8 cellular contexts compared by ENCODE assay signal in the genomic region with DNA sequence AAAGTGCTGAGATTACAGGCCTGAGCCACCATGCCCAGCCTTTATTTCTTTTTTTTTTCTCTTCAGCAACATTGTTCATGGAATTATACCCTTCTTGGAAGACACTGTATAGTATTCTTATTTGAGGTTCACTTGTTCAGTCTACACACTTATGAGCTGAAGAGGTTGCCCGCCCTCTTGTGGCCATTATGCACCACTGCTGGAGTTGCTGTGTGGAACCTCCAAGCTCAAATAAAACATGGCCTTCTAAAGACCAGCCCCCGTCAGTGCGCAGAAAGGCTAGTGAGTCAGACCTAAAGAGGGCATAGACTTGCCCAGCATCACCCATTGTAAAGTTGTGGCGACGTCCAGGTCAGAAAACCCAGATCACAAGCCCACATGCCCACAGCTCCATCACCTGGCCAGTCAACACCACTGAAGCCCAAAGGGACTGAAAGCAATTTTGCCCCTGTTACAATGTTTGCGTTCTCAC. TPM values are rescaled to one million over a fixed set of nuclear protein-coding genes. Genes with fewer than 3 reads are reported as not detected.
DNase-seq lines count a peak whose midpoint lies in the region; ATAC-seq and TF ChIP-seq lines count a peak whose summit lies in the region.

No MANE protein-coding gene starts in this region.

- peak; percentile 78 for ATAC-seq in GM21717 (IDR thresholded peaks at IDR 0.05; ENCODE audit: unreplicated experiment)
- ATAC-seq in HG03457 (IDR thresholded peaks at IDR 0.05; ENCODE audit: unreplicated experiment), result no peak

- H3K36me3 ChIP-seq in Caco-2 (ENCODE audit: control insufficient read depth, insufficient read depth, low read length) (no peaks in the 10 kb centered on the region), SK-N-MC (ENCODE audit: insufficient read depth, low read length) (no peaks in the 10 kb centered on the region)

- TF ChIP-seq CTCF in Caco-2 (IDR thresholded peaks at IDR 0.05; ENCODE audit: insufficient read depth in 1 of 2, low read depth in 1 of 2, low read length in 1 of 2, severe bottlenecking in 1 of 2, unreplicated experiment in 1 of 2), result peak; percentile 74 to 88

- DNase-seq in Caco-2, result peak; percentile 46 to 58
- peak; percentile 62 for DNase-seq in MV-4-11 (lab: John Stamatoyannopoulos, UW)
- DNase-seq in SK-N-MC (ENCODE audit: low read depth, low spot score), result peak; percentile 59
- DNase-seq in activated naive CD4-positive, alpha-beta T cell treated with anti-CD3 and anti-CD28 coated beads, Interleukin-2, amount 50 U/mL, for 16 hours, result peak; percentile 62
- DNase-seq in head of caudate nucleus, result peak; percentile 54 to 93 (median 80)
- DNase-seq in posterior vena cava (ENCODE audit: low spot score), result peak; percentile 87

- H3K27me3 ChIP-seq in Caco-2 (replicated peaks; ENCODE audit: control insufficient read depth, insufficient read depth, low read length), result no peaks in the 10 kb centered on the region

- no peaks in the 10 kb centered on the region for H3K4me1 Mint-ChIP-seq in Caco-2 (ENCODE audit: low read depth, unreplicated experiment)

- H3K9ac ChIP-seq in SK-N-MC (ENCODE audit: insufficient read length), result no peak overlapping the region

- intact Hi-C loops in Caco-2 (cut with micrococcal nuclease; ENCODE audit: unreplicated experiment) (loop anchor here (1.0 kb wide), 2 partner anchors 44 to 186 kb away; no protein-coding TSS in a partner anchor), head of caudate nucleus (cut with DNase I) (loop anchor here (2.0 to 5.0 kb wide), 2 partner anchors 45 to 186 kb away; no protein-coding TSS in a partner anchor), posterior vena cava (cut with DNase I) (no loop called here)

- H3K9me3 ChIP-seq in Caco-2, result no peaks in the 10 kb centered on the region
- H3K9me3 ChIP-seq in SK-N-MC (ENCODE audit: low read depth, low read length), result no peaks in the 10 kb centered on the region

- H3K4me3 ChIP-seq in Caco-2 (ENCODE audit: low read depth, low read length) (no peak overlapping the region), SK-N-MC (no peak overlapping the region)

- CTCF ChIA-PET in Caco-2 (lab: Charles Lee), result interaction anchor here (0.6 to 1.4 kb wide), 22 partner anchors 8 to 878 kb away, joined by 3 to 18 read pairs (median 4); a partner anchor contains a TSS

- no peaks in the 10 kb centered on the region for H3K36me3 Mint-ChIP-seq in Caco-2 (ENCODE audit: insufficient read depth, unreplicated experiment)

- no peak overlapping the region for H3K27ac ChIP-seq in SK-N-MC

- POLR2A ChIA-PET in Caco-2 (lab: Charles Lee), result interaction anchor here (1.1 kb wide), 1 partner anchor 23 kb away, joined by 8 read pairs; a partner anchor contains a TSS

- no peaks in the 10 kb centered on the region; the same call in 1 of the 2 replicates for H3K4me1 ChIP-seq in Caco-2

- no peak overlapping the region for H3K4me3 Mint-ChIP-seq in Caco-2 (ENCODE audit: unreplicated experiment)

- no peaks in the 10 kb centered on the region for H3K27me3 Mint-ChIP-seq in Caco-2 (ENCODE audit: insufficient read depth, unreplicated experiment)

- H3K9me3 Mint-ChIP-seq in Caco-2 (ENCODE audit: unreplicated experiment), result no peaks in the 10 kb centered on the region

- H3K27ac Mint-ChIP-seq in Caco-2 (ENCODE audit: unreplicated experiment), result no peak overlapping the region

- no TSS peak for BruUV-seq in Caco-2 (replicated peaks; lab: Mats Ljungman, UMichigan)

RNA-seq across cellular contexts. Expression of a gene that starts 20.4 kb away (rescaled TPM):
- total RNA-seq in Caco-2 (2022) (not detected in 2 replicates), posterior vena cava (1 to 10 TPM; 6.7 to 8.3 TPM)

RNA-seq across cellular contexts. Expression of a gene that starts 24.1 kb away (rescaled TPM):
- total RNA-seq in Caco-2 (2022) (29.1 and 30.6 TPM in 2 replicates), posterior vena cava (under 1 TPM; 0.60 to 0.67 TPM)

RNA-seq across cellular contexts. Expression of a gene that starts 25.3 kb away (rescaled TPM):
- total RNA-seq in Caco-2 (2022), result 34.9 TPM in 2 replicates
- total RNA-seq in posterior vena cava, result 10 to 100 TPM; 37.8 to 49.7 TPM

RNA-seq across cellular contexts. Expression of a gene that starts 47.2 kb away (rescaled TPM):
- total RNA-seq in Caco-2 (2022) (not detected in 2 replicates), posterior vena cava (not detected)

RNA-seq across cellular contexts. Expression of a gene that starts 48.6 kb away (rescaled TPM):
- 0.34 and 0.44 TPM in 2 replicates for total RNA-seq in Caco-2 (2022)
- 1 to 10 TPM; 1.3 to 1.6 TPM for total RNA-seq in posterior vena cava

Comparison
In these comparisons a context has a peak if more than half of its experiments do, and no peak if none do; other contexts are left out.
1. RNA of a gene that starts 24.1 kb away (total RNA-seq): 29.1 to 30.6 TPM in Caco-2; 0.60 to 0.67 TPM in posterior vena cava; every median in the first group is over 10 times any median in the second.
2. intact Hi-C loops: an anchor here in Caco-2 (1.0 kb wide) and head of caudate nucleus (2.0 to 5.0 kb wide); none called in posterior vena cava.
3. Peak in every context shown above with its lines, with median percentiles within 50 percentile points of each other: DNase-seq.